Comparison of ENCODE assay signal across 8 cellular contexts in genomic region chr22:31556627-31557203, GRCh38.
DNase-seq lines count a peak whose midpoint lies in the region; ATAC-seq and TF ChIP-seq lines count a peak whose summit lies in the region.

No MANE protein-coding gene starts in this region.

- H3K27ac ChIP-seq in brain microvascular endothelial cell, result no peak overlapping the region
- no peak overlapping the region for H3K27ac ChIP-seq in liver (ENCODE audit: low read depth in 1 of 2, low read length in 2 of 2)

- H3K4me3 ChIP-seq in NB4 (ENCODE audit: low read depth, low read length), result no peak overlapping the region
- no peak overlapping the region for H3K4me3 ChIP-seq in brain microvascular endothelial cell (ENCODE audit: low read depth, low read length)
- H3K4me3 ChIP-seq in liver (ENCODE audit: low read depth in 1 of 3, low read length in 3 of 3), result no peak overlapping the region

- no peaks in the 10 kb centered on the region for H3K27me3 Mint-ChIP-seq in activated naive CD4-positive, alpha-beta T cell treated with anti-CD3 and anti-CD28 coated beads, Interleukin-2, amount 50 U/mL, for 24 hours
- H3K27me3 Mint-ChIP-seq in activated naive CD4-positive, alpha-beta T cell treated with anti-CD3 and anti-CD28 coated beads, Interleukin-2, amount 10 ng/mL, durations not matched to agents 7 days and 5 days, result no peaks in the 10 kb centered on the region

- WGBS in liver, result 76% methylated on average over 9 of the region's 9 CpGs

- peak overlapping the region; percentile 88 for H3K27ac Mint-ChIP-seq in activated naive CD4-positive, alpha-beta T cell treated with anti-CD3 and anti-CD28 coated beads, Interleukin-2, amount 50 U/mL, for 24 hours
- no peak overlapping the region for H3K27ac Mint-ChIP-seq in activated naive CD4-positive, alpha-beta T cell treated with anti-CD3 and anti-CD28 coated beads, Interleukin-2, amount 10 ng/mL, durations not matched to agents 7 days and 5 days

- H3K9me3 ChIP-seq in liver (ENCODE audit: control insufficient read depth in 4 of 4, low read length in 3 of 4), result no peaks in the 10 kb centered on the region

- peak; percentile 75 to 83 for TF ChIP-seq RAD21 in liver (IDR thresholded peaks at IDR 0.05)

- TF ChIP-seq CTCF in NB4 (IDR thresholded peaks at IDR 0.05; ENCODE audit: low read depth, low read length), result peak; percentile 54
- TF ChIP-seq CTCF in brain microvascular endothelial cell (IDR thresholded peaks at IDR 0.05; ENCODE audit: low read depth, low read length, missing control alignments), result peak; percentile 68
- TF ChIP-seq CTCF in liver (IDR thresholded peaks at IDR 0.05; ENCODE audit: low read depth, low read length, missing input control), result peak; percentile 56

- ATAC-seq in GM18520 (IDR thresholded peaks at IDR 0.05; ENCODE audit: unreplicated experiment) (no peak), HG02852 (IDR thresholded peaks at IDR 0.05; ENCODE audit: unreplicated experiment) (no peak)

- H3K9me3 Mint-ChIP-seq in activated naive CD4-positive, alpha-beta T cell treated with anti-CD3 and anti-CD28 coated beads, Interleukin-2, amount 50 U/mL, for 24 hours, result no peaks in the 10 kb centered on the region
- no peaks in the 10 kb centered on the region for H3K9me3 Mint-ChIP-seq in activated naive CD4-positive, alpha-beta T cell treated with anti-CD3 and anti-CD28 coated beads, Interleukin-2, amount 10 ng/mL, durations not matched to agents 7 days and 5 days

- in situ Hi-C loops in brain microvascular endothelial cell (cut with HindIII; ENCODE audit: low pct_ligation_motif_present, low sequenced_read_pairs), result no loop called here

- H3K36me3 ChIP-seq in brain microvascular endothelial cell (replicated peaks) (no peaks in the 10 kb centered on the region), liver (ENCODE audit: control insufficient read depth in 4 of 4, insufficient read depth in 3 of 4, low read depth in 1 of 4, low read length in 3 of 4) (peaks cover 0 to 4% (median 0%) of the 10 kb centered on the region in 4 donors)

- CTCF ChIA-PET in activated naive CD4-positive, alpha-beta T cell treated with anti-CD3 and anti-CD28 coated beads, Interleukin-2, amount 10 ng/mL, durations not matched to agents 7 days and 5 days (lab: Charles Lee), result interaction anchor here (0.7 to 2.7 kb wide), 19 partner anchors 12 to 652 kb away, joined by 3 to 17 read pairs (median 4); partner anchors contain the start of gene PISD

- H3K27me3 ChIP-seq in brain microvascular endothelial cell (replicated peaks) (no peaks in the 10 kb centered on the region), liver (ENCODE audit: control insufficient read depth in 4 of 4, insufficient read depth in 4 of 4, low read length in 3 of 4) (no peaks in the 10 kb centered on the region)

- H3K9ac ChIP-seq in liver (ENCODE audit: low read depth in 1 of 2, low read length in 2 of 2), result no peak overlapping the region

- peaks cover 5% of the 10 kb centered on the region for H3K36me3 Mint-ChIP-seq in activated naive CD4-positive, alpha-beta T cell treated with anti-CD3 and anti-CD28 coated beads, Interleukin-2, amount 50 U/mL, for 24 hours
- peaks cover 43% of the 10 kb centered on the region for H3K36me3 Mint-ChIP-seq in activated naive CD4-positive, alpha-beta T cell treated with anti-CD3 and anti-CD28 coated beads, Interleukin-2, amount 10 ng/mL, durations not matched to agents 7 days and 5 days

- no peak for TF ChIP-seq POLR2A in NB4 (IDR thresholded peaks at IDR 0.05; ENCODE audit: extremely low read depth, insufficient read length)

- no peaks in the 10 kb centered on the region for H3K4me1 ChIP-seq in liver (ENCODE audit: control insufficient read depth in 4 of 4, insufficient read depth in 4 of 4, low read length in 3 of 4)

- no peak for DNase-seq in activated naive CD4-positive, alpha-beta T cell treated with anti-CD3 and anti-CD28 coated beads, Interleukin-2, amount 10 ng/mL, durations not matched to agents 7 days and 5 days
- DNase-seq in NB4 (ENCODE audit: low read depth), result peak; percentile 48
- DNase-seq in brain microvascular endothelial cell, result peak; percentile 27
- no peak for DNase-seq in activated naive CD4-positive, alpha-beta T cell treated with Interleukin-2 at 50 U/mL for 16 hours

- H3K4me1 Mint-ChIP-seq in activated naive CD4-positive, alpha-beta T cell treated with anti-CD3 and anti-CD28 coated beads, Interleukin-2, amount 50 U/mL, for 24 hours, result peaks cover 14% of the 10 kb centered on the region
- no peaks in the 10 kb centered on the region for H3K4me1 Mint-ChIP-seq in activated naive CD4-positive, alpha-beta T cell treated with anti-CD3 and anti-CD28 coated beads, Interleukin-2, amount 10 ng/mL, durations not matched to agents 7 days and 5 days

- H3K4me3 Mint-ChIP-seq in activated naive CD4-positive, alpha-beta T cell treated with anti-CD3 and anti-CD28 coated beads, Interleukin-2, amount 50 U/mL, for 24 hours, result no peak overlapping the region
- no peak overlapping the region for H3K4me3 Mint-ChIP-seq in activated naive CD4-positive, alpha-beta T cell treated with anti-CD3 and anti-CD28 coated beads, Interleukin-2, amount 10 ng/mL, durations not matched to agents 7 days and 5 days

TF ChIP-seq in liver, 16 proteins besides CTCF, POLR2A, EP300 and RAD21:
- no peak for TF ChIP-seq FOXA2 (IDR thresholded peaks at IDR 0.05)
- TF ChIP-seq HNF4A (conservative IDR thresholded peaks at IDR 0.05), result no peak

Comparison
In these comparisons a context has a peak if more than half of its experiments do, and no peak if none do; other contexts are left out.
1. DNase-seq: peak in NB4 (single experiment) and brain microvascular endothelial cell (single experiment); none in activated naive CD4-positive, alpha-beta T cell treated with anti-CD3 and anti-CD28 coated beads, Interleukin-2, amount 10 ng/mL, durations not matched to agents 7 days and 5 days (single experiment) and activated naive CD4-positive, alpha-beta T cell treated with Interleukin-2 at 50 U/mL for 16 hours (single experiment).
2. Peak in every context shown above with its lines, with median percentiles within 50 percentile points of each other: CTCF ChIP-seq.